ENCODE assay signal across 8 cellular contexts in the genomic region with DNA sequence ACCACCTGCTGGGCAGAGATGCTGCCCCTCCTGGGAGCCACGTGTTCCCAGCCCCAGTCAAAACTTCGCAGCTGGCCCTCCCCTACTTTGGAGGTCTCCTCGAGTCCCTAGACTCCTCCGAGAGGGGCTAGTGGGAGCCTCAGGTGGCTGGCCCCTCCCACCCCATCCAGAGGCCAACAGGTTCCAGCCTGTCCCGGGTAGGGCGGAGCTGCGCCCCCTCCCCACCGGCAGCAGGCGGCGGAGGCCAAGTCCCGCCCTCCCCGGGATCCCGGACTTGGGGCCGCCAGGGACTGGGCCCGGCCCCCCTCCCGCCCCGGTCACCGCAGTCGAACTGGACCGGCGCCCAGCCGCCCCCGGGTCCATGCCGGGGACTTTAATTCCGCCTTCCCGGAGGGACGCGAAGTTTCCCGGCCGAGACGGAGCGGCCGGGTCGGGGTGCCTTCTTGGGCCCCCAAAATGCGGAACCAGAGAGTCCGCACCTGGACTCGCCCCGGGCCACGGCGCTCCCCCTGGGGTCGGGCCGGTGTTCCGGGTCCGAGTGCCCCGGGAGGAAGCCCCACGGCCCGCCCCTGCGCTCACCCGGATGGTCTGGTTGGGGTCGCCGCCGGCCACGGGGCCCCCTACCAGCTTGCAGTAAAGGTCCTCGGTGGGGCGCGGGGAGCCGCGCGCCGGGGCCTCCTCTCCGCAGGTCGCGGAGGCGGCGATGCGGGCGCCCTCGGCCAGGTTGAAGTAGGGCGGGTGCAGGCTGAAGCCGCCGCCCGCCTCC. TPM values are rescaled to one million over a fixed set of nuclear protein-coding genes. Genes with fewer than 3 reads are reported as not detected.
DNase-seq lines count a peak whose midpoint lies in the region; ATAC-seq and TF ChIP-seq lines count a peak whose summit lies in the region.

No MANE protein-coding gene starts in this region.

- TF ChIP-seq CTCF in LNCaP clone FGC (IDR thresholded peaks at IDR 0.05; ENCODE audit: control insufficient read depth, extremely low read depth, insufficient read depth) (no peak), right lobe of liver (IDR thresholded peaks at IDR 0.05) (no peak), upper lobe of right lung (IDR thresholded peaks at IDR 0.05) (no peak)

- peak in 3 of 4 donors; percentile 2 to 9 (median 6) for ATAC-seq in right lobe of liver
- ATAC-seq in upper lobe of right lung = peak; percentile 32
- ATAC-seq in HG03378 (IDR thresholded peaks at IDR 0.05; ENCODE audit: unreplicated experiment) = no peak

- intact Hi-C loops in right lobe of liver (cut with DNase I) (no loop called here), upper lobe of right lung (cut with DNase I) (no loop called here)

- no peaks in the 10 kb centered on the region for H3K9me3 ChIP-seq in CD8-positive, alpha-beta memory T cell (ENCODE audit: low read length)
- H3K9me3 ChIP-seq in right lobe of liver = no peaks in the 10 kb centered on the region
- H3K9me3 ChIP-seq in upper lobe of right lung = no peaks in the 10 kb centered on the region

- H3K4me3 ChIP-seq in CD8-positive, alpha-beta memory T cell (ENCODE audit: low read length) = no peak overlapping the region
- H3K4me3 ChIP-seq in LNCaP clone FGC (ENCODE audit: low read depth, low read length) = peak overlapping the region; percentile 73
- peak overlapping the region; percentile 61 to 77 (median 73) for H3K4me3 ChIP-seq in right lobe of liver
- peak overlapping the region; percentile 69 for H3K4me3 ChIP-seq in upper lobe of right lung

- H3K27me3 ChIP-seq in CD8-positive, alpha-beta memory T cell (ENCODE audit: insufficient read depth, low read length, poor library complexity, severe bottlenecking) = peaks cover 22% of the 10 kb centered on the region
- no peaks in the 10 kb centered on the region for H3K27me3 ChIP-seq in right lobe of liver
- H3K27me3 ChIP-seq in upper lobe of right lung = no peaks in the 10 kb centered on the region

- TF ChIP-seq POLR2A in right lobe of liver (IDR thresholded peaks at IDR 0.05) = no peak

- peak overlapping the region; percentile 61 for H3K27ac ChIP-seq in CD8-positive, alpha-beta memory T cell (ENCODE audit: low read depth, low read length)
- H3K27ac ChIP-seq in caudate nucleus (ENCODE audit: low read depth, low read length) = peak overlapping the region; percentile 32
- peak overlapping the region; percentile 28 to 53 (median 50) for H3K27ac ChIP-seq in right lobe of liver
- H3K27ac ChIP-seq in upper lobe of right lung = peak overlapping the region; percentile 80

- H3K36me3 Mint-ChIP-seq in CD8-positive, alpha-beta memory T cell = no peaks in the 10 kb centered on the region

- POLR2A ChIA-PET in CD8-positive, alpha-beta memory T cell (lab: Charles Lee) = no interaction called here

- peak overlapping the region in 3 of 7 donors; percentile 13 to 29 (median 15) for H3K4me3 Mint-ChIP-seq in CD8-positive, alpha-beta memory T cell

- H3K36me3 ChIP-seq in CD8-positive, alpha-beta memory T cell (ENCODE audit: insufficient read depth, low read length) = no peaks in the 10 kb centered on the region
- H3K36me3 ChIP-seq in right lobe of liver (no peaks in the 10 kb centered on the region), upper lobe of right lung (no peaks in the 10 kb centered on the region)

- WGBS in right lobe of liver (ENCODE audit: insufficient coverage, low coverage, low lambda C conversion rate, missing lambda C conversion rate) = 2% methylated on average over 14 of the region's 72 CpGs

- peaks cover 18% of the 10 kb centered on the region for H3K4me1 ChIP-seq in CD8-positive, alpha-beta memory T cell (ENCODE audit: insufficient read depth, low read length)
- H3K4me1 ChIP-seq in right lobe of liver = peaks cover 0 to 61% (median 29%) of the 10 kb centered on the region in 4 donors
- peaks cover 69% of the 10 kb centered on the region for H3K4me1 ChIP-seq in upper lobe of right lung

- CTCF ChIA-PET in CD8-positive, alpha-beta memory T cell (lab: Charles Lee) = interaction anchor here (1.2 to 1.5 kb wide), 2 partner anchors 16 to 356 kb away, joined by 3 to 5 read pairs; no protein-coding TSS in a partner anchor

- H3K27ac Mint-ChIP-seq in CD8-positive, alpha-beta memory T cell = peak overlapping the region in 1 of 8 donors; percentile 29

- peak in 1 of 5 donors; percentile 11 for DNase-seq in CD8-positive, alpha-beta memory T cell
- DNase-seq in LNCaP clone FGC (ENCODE audit: low read depth) (no peak), caudate nucleus (lab: John Stamatoyannopoulos, UW) (peak in 2 of 61 donors; percentile 20 to 45), right lobe of liver (peak in 2 of 3 donors; percentile 51 to 60), upper lobe of right lung (peak; percentile 85), NCI-H1092 (lab: John Stamatoyannopoulos, UW) (no peak), Ammon's horn (ENCODE audit: low spot score) (no peak)

- peaks cover 19 to 32% of the 10 kb centered on the region in 2 donors for H3K27me3 Mint-ChIP-seq in CD8-positive, alpha-beta memory T cell

- peaks cover 0 to 8% (median 2%) of the 10 kb centered on the region in 3 donors for H3K4me1 Mint-ChIP-seq in CD8-positive, alpha-beta memory T cell

- no peaks in the 10 kb centered on the region for H3K9me3 Mint-ChIP-seq in CD8-positive, alpha-beta memory T cell

RNA-seq across cellular contexts. Expression of gene LAMA5, which starts 0.6 kb away (rescaled TPM):
- under 1 TPM; 0.13 to 0.78 TPM for total RNA-seq in CD8-positive, alpha-beta memory T cell
- not detected for polyA plus RNA-seq in CD8-positive, alpha-beta memory T cell
- total RNA-seq in right lobe of liver (10 to 100 TPM; 30.3 to 80.8 (median 47.1) TPM), upper lobe of right lung (279 TPM)

RNA-seq across cellular contexts. Expression of gene RPS21, which starts 20.4 kb away (rescaled TPM):
- 1,000 to 10,000 TPM; 2,034 to 2,072 TPM for total RNA-seq in CD8-positive, alpha-beta memory T cell
- polyA plus RNA-seq in CD8-positive, alpha-beta memory T cell = 2,161 TPM
- total RNA-seq in right lobe of liver (100 to 1,000 TPM; 339 to 696 (median 413) TPM), upper lobe of right lung (1,050 TPM)

RNA-seq across cellular contexts. Expression of gene CABLES2, which starts 40.5 kb away (rescaled TPM):
- total RNA-seq in CD8-positive, alpha-beta memory T cell = 1 to 10 TPM; 8.6 to 9.2 TPM
- polyA plus RNA-seq in CD8-positive, alpha-beta memory T cell = 3.2 TPM
- 1 to 10 TPM; 1.4 to 2.9 (median 2.5) TPM for total RNA-seq in right lobe of liver
- total RNA-seq in upper lobe of right lung = 4.1 TPM

Comparison
In these comparisons a context has a peak if more than half of its experiments do, and no peak if none do; other contexts are left out.
1. DNase-seq: peak in right lobe of liver (2 of 3) and upper lobe of right lung (single experiment); none in LNCaP clone FGC (single experiment), NCI-H1092 (single experiment) and Ammon's horn (single experiment).
2. RNA of gene LAMA5, which starts 0.6 kb away (total RNA-seq): 279 TPM in upper lobe of right lung (single experiment) and 30.3 to 80.8 TPM in right lobe of liver; 0.13 to 0.78 TPM in CD8-positive, alpha-beta memory T cell; every median in the first group is over 10 times any median in the second.
3. Peak in every context shown above with its lines, with median percentiles within 50 percentile points of each other: H3K27ac ChIP-seq.